17 cellular contexts compared by ENCODE assay signal in the genomic region with DNA sequence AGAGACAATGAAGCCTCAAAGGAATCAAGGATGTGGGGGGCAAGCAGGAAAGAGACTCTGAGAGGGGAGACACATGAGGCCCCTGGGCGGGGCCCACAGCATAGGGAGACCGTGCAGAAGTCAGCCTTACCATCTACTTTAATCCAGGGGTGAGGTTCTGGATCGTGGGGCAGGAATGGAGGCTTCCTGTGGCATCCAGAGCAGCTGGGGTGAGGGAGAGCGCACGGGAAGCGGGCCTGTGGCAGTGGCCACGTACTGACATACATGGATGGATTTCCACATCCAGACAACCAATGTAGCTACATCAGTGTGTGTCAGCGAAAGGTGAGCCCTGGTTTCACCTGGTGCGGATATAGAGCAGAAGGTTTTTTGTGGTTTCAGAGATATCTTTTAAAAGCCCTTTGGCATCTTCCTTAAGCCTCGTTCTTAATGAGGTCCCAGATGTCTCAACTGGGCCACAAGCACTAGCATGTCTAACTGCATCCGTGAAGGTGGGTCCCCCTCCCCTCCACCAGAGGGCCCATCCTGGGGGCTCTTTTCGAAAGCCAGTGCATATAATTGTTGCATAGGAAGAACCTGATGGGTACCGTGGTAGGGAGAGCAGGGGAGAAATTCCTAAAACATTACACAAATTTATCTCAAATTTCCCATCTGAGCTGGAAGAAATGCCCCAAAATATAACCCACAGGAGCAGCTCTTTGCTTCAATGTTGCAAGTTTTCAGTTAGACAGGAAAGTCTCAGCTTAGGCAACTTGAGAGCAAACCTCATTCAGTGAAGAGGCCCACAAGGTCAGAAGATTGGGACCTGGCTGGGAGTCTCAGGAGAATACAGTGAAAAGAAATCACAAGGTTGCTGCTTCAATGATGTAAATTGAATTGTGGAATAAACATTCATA.
DNase-seq lines count a peak whose midpoint lies in the region; ATAC-seq and TF ChIP-seq lines count a peak whose summit lies in the region.
"Had no signal": no experiment of that assay in that cellular context is flagged by ENCODE, and none has a peak within 500 bp of the region (broad histone marks: within the 10 kb centered on the region; RNA-seq: fewer than 3 reads in every experiment).

No MANE protein-coding gene starts in this region.

- H2AFZ ChIP-seq in OCI-LY7 (ENCODE audit: low read length), result peak overlapping the region; percentile 71; the same call in 1 of the 2 replicates

- no peaks in the 10 kb centered on the region for H4K20me1 ChIP-seq in OCI-LY7 (ENCODE audit: insufficient read depth, low read length)

- H3K36me3 ChIP-seq in OCI-LY7 (ENCODE audit: insufficient read depth, low read length), result no peaks in the 10 kb centered on the region
- H3K36me3 ChIP-seq: heart left ventricle had no signal

- no peaks in the 10 kb centered on the region for H3K79me2 ChIP-seq in OCI-LY7 (ENCODE audit: insufficient read depth, low read depth, low read length)

- H3K27ac ChIP-seq in OCI-LY7 (ENCODE audit: low read depth, low read length, poor library complexity, severe bottlenecking), result peak overlapping the region; percentile 99
- H3K27ac ChIP-seq: heart left ventricle had no signal

- DNase-seq in OCI-LY7 (ENCODE audit: low spot score) (peak; percentile 89), RKO (ENCODE audit: low spot score) (no peak), NCI-H1930 (lab: John Stamatoyannopoulos, UW) (no peak), NCI-H748 treated with DMSO at 0.1 percent for 48 hours (lab: John Stamatoyannopoulos, UW) (no peak)
- DNase-seq: activated CD8-positive, alpha-beta memory T cell treated with anti-CD3 and anti-CD28 coated beads, Interleukin-2, amount 50 U/mL, for 48 hours; amygdala; effector CD4-positive, alpha-beta T cell; heart left ventricle; IMR-90; NCI-H2029 treated with DMSO at 0.1 percent for 48 hours; stimulated activated CD4-positive, alpha-beta T cell treated with anti-CD3 and anti-CD28 coated beads, Interleukin-4, amount 100 ng/mL, for 1 hour had no signal

- peaks cover 85% of the 10 kb centered on the region for H3K4me1 ChIP-seq in OCI-LY7 (ENCODE audit: insufficient read depth, low read length, poor library complexity, severe bottlenecking)

- peak overlapping the region; percentile 94 for H3K4me2 ChIP-seq in OCI-LY7 (ENCODE audit: low read length)

- POLR2A ChIA-PET in OCI-LY7 (lab: Charles Lee), result interaction anchor here (0.6 to 2.7 kb wide), 7 partner anchors 10 to 760 kb away, joined by 3 to 16 read pairs (median 3); no protein-coding TSS in a partner anchor

- H3K9me3 ChIP-seq in OCI-LY7 (ENCODE audit: low read length), result no peaks in the 10 kb centered on the region
- H3K9me3 ChIP-seq: heart left ventricle had no signal

- no peaks in the 10 kb centered on the region for H3K9me2 ChIP-seq in OCI-LY7 (ENCODE audit: insufficient read depth, low read length)

- intact Hi-C loops in OCI-LY7 (cut with micrococcal nuclease; ENCODE audit: unreplicated experiment), result loop anchor here (1.0 to 10.0 kb wide), 7 partner anchors 24 to 519 kb away; a partner anchor contains a TSS

- BruUV-seq in OCI-LY7 (replicated peaks; lab: Mats Ljungman, UMichigan), result no TSS peak

- H3K4me3 ChIP-seq in OCI-LY7 (ENCODE audit: low read depth, low read length, poor library complexity, severe bottlenecking), result peak overlapping the region; percentile 58
- H3K4me3 ChIP-seq: heart left ventricle had no signal

- ATAC-seq in GM19452 (IDR thresholded peaks at IDR 0.05; ENCODE audit: unreplicated experiment) (peak; percentile 42), HG02798 (IDR thresholded peaks at IDR 0.05; ENCODE audit: poor library complexity, unreplicated experiment) (peak; percentile 19), HG02973 (IDR thresholded peaks at IDR 0.05; ENCODE audit: unreplicated experiment) (no peak)
- ATAC-seq: HCT116, Panc1 had no signal

- TF ChIP-seq CTCF in GM12872 (IDR thresholded peaks at IDR 0.05; ENCODE audit: insufficient read depth, low read depth, low read length), result peak; percentile 37; the same call in 2 of the 3 replicates
- peak; percentile 81 for TF ChIP-seq CTCF in OCI-LY7 (conservative IDR thresholded peaks at IDR 0.05; ENCODE audit: low read length)

- CTCF ChIA-PET in OCI-LY7 (lab: Charles Lee; ENCODE audit: unreplicated experiment), result interaction anchor here (0.6 to 1.5 kb wide), 3 partner anchors 9 to 112 kb away, joined by 3 to 4 read pairs (median 3); no protein-coding TSS in a partner anchor
